Comparison of ENCODE assay signal across 8 cellular contexts in the genomic region with DNA sequence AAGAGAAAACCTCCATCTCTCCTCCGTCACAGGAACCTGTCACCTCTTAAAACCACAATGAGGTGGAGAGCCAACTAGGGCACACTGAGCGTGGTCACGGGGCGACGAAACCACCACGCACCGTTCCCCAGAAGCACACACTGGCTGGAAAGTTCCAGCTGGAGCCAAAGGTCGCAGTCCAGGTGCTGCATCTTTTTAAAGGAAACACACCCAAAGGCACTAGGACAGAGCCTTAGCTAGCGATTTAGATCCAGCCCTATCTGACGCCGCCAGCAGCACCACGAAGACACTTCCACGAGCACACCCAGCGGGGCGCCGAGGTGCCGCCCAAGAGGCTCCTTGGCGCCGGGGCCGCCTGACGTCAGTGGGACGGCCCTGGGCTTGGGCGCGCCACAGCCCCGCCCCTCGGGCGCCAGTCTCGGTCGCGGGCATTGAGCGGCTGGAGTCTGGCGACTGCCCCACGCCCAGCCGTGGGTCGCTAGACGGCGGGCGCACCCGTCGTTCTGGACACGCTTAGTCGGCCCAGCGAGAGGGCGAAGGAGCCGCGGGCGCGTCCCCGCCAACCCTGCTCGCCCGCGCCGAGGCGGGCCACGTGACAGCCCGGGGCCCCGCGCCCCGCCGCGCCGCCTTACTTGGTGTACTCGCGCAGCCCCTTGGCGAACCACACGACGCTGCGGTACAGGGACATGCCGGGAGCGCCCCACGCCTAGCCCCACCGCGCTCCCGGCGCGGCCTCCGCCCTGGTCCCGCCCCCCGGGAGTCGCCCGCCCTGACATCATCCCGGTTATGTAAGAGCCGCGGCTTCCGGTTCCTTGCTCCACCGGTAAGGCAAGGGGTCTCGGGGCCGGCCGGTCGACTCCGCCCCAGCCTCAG. TPM values are rescaled to one million over a fixed set of nuclear protein-coding genes. Genes with fewer than 3 reads are reported as not detected.
DNase-seq lines count a peak whose midpoint lies in the region; ATAC-seq and TF ChIP-seq lines count a peak whose summit lies in the region.

A gene with protein sequence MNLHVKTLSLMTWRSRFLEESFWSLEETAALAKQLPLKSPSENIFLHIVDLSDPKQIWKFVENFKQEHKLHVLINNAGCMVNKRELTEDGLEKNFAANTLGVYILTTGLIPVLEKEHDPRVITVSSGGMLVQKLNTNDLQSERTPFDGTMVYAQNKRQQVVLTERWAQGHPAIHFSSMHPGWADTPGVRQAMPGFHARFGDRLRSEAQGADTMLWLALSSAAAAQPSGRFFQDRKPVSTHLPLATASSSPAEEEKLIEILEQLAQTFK (minus strand): TSS at position 742 of the 873 bp plus-strand sequence. CDS start 4,504 bp downstream, outside the sequence.

- peaks cover 49% of the 10 kb centered on the region for H3K4me1 Mint-ChIP-seq in activated T-helper 1 cell treated with anti-CD3 and anti-CD28 coated beads, Interleukin-12 subunit alpha, Interleukin-12 subunit beta, Interleukin-2, Interleukin-4 antibody, amounts not matched to agents 30 ng/mL and 10 ng/mL and 1 ng/mL, durations not matched to agents 14 hours and 24 hours and 36 hours (ENCODE audit: low read depth)
- peaks cover 28 to 70% (median 52%) of the 10 kb centered on the region in 7 donors for H3K4me1 Mint-ChIP-seq in naive thymus-derived CD4-positive, alpha-beta T cell
- H3K4me1 Mint-ChIP-seq in stimulated activated naive B cell treated with anti-CD40 and anti-IgM and Interleukin-4, amounts not matched to agents 10 μg/mL and 1 μg/mL and 100 μg/mL, for 72 hours: peaks cover 29 to 55% of the 10 kb centered on the region in 2 donors

- POLR2A ChIA-PET in naive thymus-derived CD4-positive, alpha-beta T cell (lab: Charles Lee): interaction anchor here (0.6 to 13.1 kb wide), 14 partner anchors 9 to 409 kb away, joined by 3 to 324 read pairs (median 6); a partner anchor contains a TSS

- 2% methylated on average over 91 of the region's 91 CpGs for WGBS in HUES64

- H3K27me3 ChIP-seq in HUES64 (ENCODE audit: insufficient read depth, low read length) (no peaks in the 10 kb centered on the region), Peyer's patch (no peaks in the 10 kb centered on the region)
- H3K27me3 ChIP-seq in naive thymus-derived CD4-positive, alpha-beta T cell (ENCODE audit: control insufficient read depth in 2 of 2, insufficient read depth in 2 of 2, low read length in 2 of 2): no peaks in the 10 kb centered on the region

- H3K27ac ChIP-seq in HUES64 (ENCODE audit: low read depth, low read length): peak within 1 kb of the TSS; percentile 92
- H3K27ac ChIP-seq in Peyer's patch: peak within 1 kb of the TSS; percentile 100
- peak within 1 kb of the TSS; percentile 100 for H3K27ac ChIP-seq in naive thymus-derived CD4-positive, alpha-beta T cell (ENCODE audit: low read depth, low read length)

- H3K4me3 ChIP-seq in HUES64 (ENCODE audit: low read length): peak within 1 kb of the TSS; percentile 88
- peak within 1 kb of the TSS; percentile 78 to 97 (median 84) for H3K4me3 ChIP-seq in Peyer's patch
- H3K4me3 ChIP-seq in naive thymus-derived CD4-positive, alpha-beta T cell (ENCODE audit: low read length): peak within 1 kb of the TSS; percentile 81

- no peaks in the 10 kb centered on the region for H3K9me3 Mint-ChIP-seq in activated T-helper 1 cell treated with anti-CD3 and anti-CD28 coated beads, Interleukin-12 subunit alpha, Interleukin-12 subunit beta, Interleukin-2, Interleukin-4 antibody, amounts not matched to agents 30 ng/mL and 10 ng/mL and 1 ng/mL, durations not matched to agents 14 hours and 24 hours and 36 hours
- peaks cover 0 to 4% (median 0%) of the 10 kb centered on the region in 11 donors for H3K9me3 Mint-ChIP-seq in naive thymus-derived CD4-positive, alpha-beta T cell
- no peaks in the 10 kb centered on the region for H3K9me3 Mint-ChIP-seq in stimulated activated naive B cell treated with anti-CD40 and anti-IgM and Interleukin-4, amounts not matched to agents 10 μg/mL and 1 μg/mL and 100 μg/mL, for 72 hours

- peak; percentile 82 for ATAC-seq in GM21447 (IDR thresholded peaks at IDR 0.05; ENCODE audit: unreplicated experiment)
- peak; percentile 83 for ATAC-seq in naive thymus-derived CD4-positive, alpha-beta T cell
- peak; percentile 80 to 87 for ATAC-seq in stimulated activated naive B cell treated with anti-CD40 and anti-IgM and Interleukin-4, amounts not matched to agents 10 μg/mL and 1 μg/mL and 100 μg/mL, for 72 hours (replicated peaks)

- peak within 1 kb of the TSS; percentile 99 for H3K27ac Mint-ChIP-seq in activated T-helper 1 cell treated with anti-CD3 and anti-CD28 coated beads, Interleukin-12 subunit alpha, Interleukin-12 subunit beta, Interleukin-2, Interleukin-4 antibody, amounts not matched to agents 30 ng/mL and 10 ng/mL and 1 ng/mL, durations not matched to agents 14 hours and 24 hours and 36 hours
- H3K27ac Mint-ChIP-seq in naive thymus-derived CD4-positive, alpha-beta T cell: peak within 1 kb of the TSS; percentile 99 to 100 (median 100)
- H3K27ac Mint-ChIP-seq in stimulated activated naive B cell treated with anti-CD40 and anti-IgM and Interleukin-4, amounts not matched to agents 10 μg/mL and 1 μg/mL and 100 μg/mL, for 72 hours: peak within 1 kb of the TSS; percentile 99

- TF ChIP-seq CTCF in Peyer's patch (IDR thresholded peaks at IDR 0.05): peak in 2 of 6 experiments; percentile 21 to 33

- H3K9ac ChIP-seq in HUES64 (ENCODE audit: low read depth, low read length): peak within 1 kb of the TSS; percentile 94

- H3K4me3 Mint-ChIP-seq in activated T-helper 1 cell treated with anti-CD3 and anti-CD28 coated beads, Interleukin-12 subunit alpha, Interleukin-12 subunit beta, Interleukin-2, Interleukin-4 antibody, amounts not matched to agents 30 ng/mL and 10 ng/mL and 1 ng/mL, durations not matched to agents 14 hours and 24 hours and 36 hours: peak within 1 kb of the TSS; percentile 90
- H3K4me3 Mint-ChIP-seq in naive thymus-derived CD4-positive, alpha-beta T cell: peak within 1 kb of the TSS; percentile 84 to 99 (median 96)
- peak within 1 kb of the TSS; percentile 93 to 94 for H3K4me3 Mint-ChIP-seq in stimulated activated naive B cell treated with anti-CD40 and anti-IgM and Interleukin-4, amounts not matched to agents 10 μg/mL and 1 μg/mL and 100 μg/mL, for 72 hours

- intact Hi-C loops in activated T-helper 1 cell treated with anti-CD3 and anti-CD28 coated beads, Interleukin-12 subunit alpha, Interleukin-12 subunit beta, Interleukin-2, Interleukin-4 antibody, amounts not matched to agents 30 ng/mL and 10 ng/mL and 1 ng/mL, durations not matched to agents 14 hours and 24 hours and 36 hours (cut with micrococcal nuclease): loop anchor here (1.0 to 10.0 kb wide), 15 partner anchors 16 to 1439 kb away; a partner anchor contains a TSS
- intact Hi-C loops in naive thymus-derived CD4-positive, alpha-beta T cell (cut with micrococcal nuclease): loop anchor here (1.0 to 10.0 kb wide), 21 partner anchors 12 to 1807 kb away; a partner anchor contains a TSS

- peak; percentile 84 to 90 for TF ChIP-seq POLR2A in Peyer's patch (IDR thresholded peaks at IDR 0.05)

- CTCF ChIA-PET in naive thymus-derived CD4-positive, alpha-beta T cell (lab: Charles Lee): interaction anchor here (0.7 kb wide), 1 partner anchor 26 kb away, joined by 4 read pairs; no protein-coding TSS in a partner anchor

- H3K27me3 Mint-ChIP-seq in activated T-helper 1 cell treated with anti-CD3 and anti-CD28 coated beads, Interleukin-12 subunit alpha, Interleukin-12 subunit beta, Interleukin-2, Interleukin-4 antibody, amounts not matched to agents 30 ng/mL and 10 ng/mL and 1 ng/mL, durations not matched to agents 14 hours and 24 hours and 36 hours (ENCODE audit: insufficient read depth): no peaks in the 10 kb centered on the region
- H3K27me3 Mint-ChIP-seq in naive thymus-derived CD4-positive, alpha-beta T cell: peaks cover 0 to 6% (median 0%) of the 10 kb centered on the region in 5 donors
- H3K27me3 Mint-ChIP-seq in stimulated activated naive B cell treated with anti-CD40 and anti-IgM and Interleukin-4, amounts not matched to agents 10 μg/mL and 1 μg/mL and 100 μg/mL, for 72 hours: no peaks in the 10 kb centered on the region

- no peaks in the 10 kb centered on the region for H3K36me3 ChIP-seq in HUES64 (ENCODE audit: insufficient read depth, low read length)
- no peaks in the 10 kb centered on the region for H3K36me3 ChIP-seq in Peyer's patch
- H3K36me3 ChIP-seq in naive thymus-derived CD4-positive, alpha-beta T cell (ENCODE audit: control insufficient read depth in 2 of 3, insufficient read depth in 3 of 3, low read length in 3 of 3): peaks cover 0 to 4% (median under 1%) of the 10 kb centered on the region in 3 experiments

- DNase-seq in DMS53 treated with DMSO at 0.1 percent for 48 hours (lab: John Stamatoyannopoulos, UW; ENCODE audit: unreplicated experiment) (peak; percentile 67), Peyer's patch (peak; percentile 92 to 96 (median 94)), fibroblast of gingiva (ENCODE audit: low read depth) (peak; percentile 77)
- peak; percentile 79 for DNase-seq in activated T-helper 1 cell treated with anti-CD3 and anti-CD28 coated beads, Interleukin-12 subunit alpha, Interleukin-12 subunit beta, Interleukin-2, Interleukin-4 antibody, amounts not matched to agents 30 ng/mL and 10 ng/mL and 1 ng/mL, durations not matched to agents 14 hours and 24 hours and 36 hours (ENCODE audit: low spot score)
- DNase-seq in naive thymus-derived CD4-positive, alpha-beta T cell: peak; percentile 83 to 93 (median 92)
- peak; percentile 79 for DNase-seq in stimulated activated naive B cell treated with anti-CD40 and anti-IgM and Interleukin-4, amounts not matched to agents 10 μg/mL and 1 μg/mL and 100 μg/mL, for 72 hours

- peaks cover 40% of the 10 kb centered on the region for H3K4me1 ChIP-seq in HUES64 (ENCODE audit: insufficient read depth, low read length)
- H3K4me1 ChIP-seq in Peyer's patch: peaks cover 0 to 25% (median 8%) of the 10 kb centered on the region in 4 donors
- H3K4me1 ChIP-seq in naive thymus-derived CD4-positive, alpha-beta T cell (ENCODE audit: control insufficient read depth in 2 of 2, insufficient read depth in 2 of 2, low read length in 2 of 2): peaks cover 29 to 32% of the 10 kb centered on the region in 2 donors

- H3K36me3 Mint-ChIP-seq in activated T-helper 1 cell treated with anti-CD3 and anti-CD28 coated beads, Interleukin-12 subunit alpha, Interleukin-12 subunit beta, Interleukin-2, Interleukin-4 antibody, amounts not matched to agents 30 ng/mL and 10 ng/mL and 1 ng/mL, durations not matched to agents 14 hours and 24 hours and 36 hours (ENCODE audit: low read depth): peaks cover 7% of the 10 kb centered on the region
- H3K36me3 Mint-ChIP-seq in naive thymus-derived CD4-positive, alpha-beta T cell: peaks cover 0 to 8% (median 3%) of the 10 kb centered on the region in 5 donors
- H3K36me3 Mint-ChIP-seq in stimulated activated naive B cell treated with anti-CD40 and anti-IgM and Interleukin-4, amounts not matched to agents 10 μg/mL and 1 μg/mL and 100 μg/mL, for 72 hours: peaks cover 0 to 4% of the 10 kb centered on the region in 2 donors

- no peaks in the 10 kb centered on the region for H3K9me3 ChIP-seq in HUES64 (ENCODE audit: insufficient read depth, low read depth, low read length)
- no peaks in the 10 kb centered on the region for H3K9me3 ChIP-seq in Peyer's patch
- H3K9me3 ChIP-seq in naive thymus-derived CD4-positive, alpha-beta T cell (ENCODE audit: control insufficient read depth in 2 of 3, low read length in 3 of 3): no peaks in the 10 kb centered on the region

RNA-seq across cellular contexts. Expression of the gene that starts here (rescaled TPM):
- polyA plus RNA-seq in HUES64 (2013, experiment 1 of 2): 7.9 TPM
- 10.1 TPM for polyA plus RNA-seq in HUES64 (2013, experiment 2 of 2)
- total RNA-seq in Peyer's patch: 10 to 100 TPM in 3 of 4 donors, 1 to 10 TPM in 1; 8.1 to 21.7 (median 12.5) TPM
- 3.3 and 3.5 TPM in 2 replicates for total RNA-seq in activated T-helper 1 cell treated with anti-CD3 and anti-CD28 coated beads, Interleukin-12 subunit alpha, Interleukin-12 subunit beta, Interleukin-2, Interleukin-4 antibody, amounts not matched to agents 30 ng/mL and 10 ng/mL and 1 ng/mL, durations not matched to agents 14 hours and 24 hours and 36 hours
- 10 to 100 TPM in 4 of 5 experiments, 1 to 10 TPM in 1; 6.7 to 25.3 (median 20.1) TPM for total RNA-seq in naive thymus-derived CD4-positive, alpha-beta T cell
- polyA plus RNA-seq in naive thymus-derived CD4-positive, alpha-beta T cell: 10 to 100 TPM; 24.8 to 27.1 TPM

Comparison
In these comparisons a context has a peak if more than half of its experiments do, and no peak if none do; other contexts are left out.
1. Peak in every context shown above with its lines: DNase-seq, ATAC-seq, H3K4me3 ChIP-seq and H3K27ac ChIP-seq.